Comparison of ENCODE assay signal across 9 cellular contexts in genomic region chr10:93436577-93436976, GRCh38. TPM values are rescaled to one million over a fixed set of nuclear protein-coding genes. Genes with fewer than 3 reads are reported as not detected.
DNase-seq lines count a peak whose midpoint lies in the region; ATAC-seq and TF ChIP-seq lines count a peak whose summit lies in the region.
"Had no signal": no experiment of that assay in that cellular context is flagged by ENCODE, and none has a peak within 500 bp of the region (broad histone marks: within the 10 kb centered on the region; RNA-seq: fewer than 3 reads in every experiment).

No MANE protein-coding gene starts in this region.

- peak overlapping the region; percentile 63 to 95 (median 76) for H3K27ac ChIP-seq in Peyer's patch
- peak overlapping the region; percentile 99 to 100 (median 99) for H3K27ac ChIP-seq in esophagus muscularis mucosa (replicated peaks in 1 of 4)
- no peak overlapping the region for H3K27ac ChIP-seq in WERI-Rb-1

- H3K4me3 Mint-ChIP-seq in nephron progenitor cell, result peak overlapping the region; percentile 71

- intact Hi-C loops in esophagus muscularis mucosa (cut with DNase I), result loop anchor here (5.0 kb wide), 1 partner anchor 59 kb away; no protein-coding TSS in a partner anchor

- H3K27me3 Mint-ChIP-seq in nephron progenitor cell (ENCODE audit: low read depth, poor library complexity), result no peaks in the 10 kb centered on the region

- TF ChIP-seq POLR2A in Peyer's patch (IDR thresholded peaks at IDR 0.05) (no peak), esophagus muscularis mucosa (IDR thresholded peaks at IDR 0.05; ENCODE audit: low read depth) (no peak)

- peak; percentile 89 for TF ChIP-seq EP300 in esophagus muscularis mucosa (IDR thresholded peaks at IDR 0.05)

- peak overlapping the region; percentile 99 for H3K27ac Mint-ChIP-seq in nephron progenitor cell

- H3K36me3 Mint-ChIP-seq in nephron progenitor cell (ENCODE audit: low read depth), result no peaks in the 10 kb centered on the region

- no peak for TF ChIP-seq CTCF in Peyer's patch (IDR thresholded peaks at IDR 0.05)
- TF ChIP-seq CTCF in esophagus muscularis mucosa (IDR thresholded peaks at IDR 0.05), result no peak
- TF ChIP-seq CTCF in nephron progenitor cell (IDR thresholded peaks at IDR 0.05), result no peak
- TF ChIP-seq CTCF in WERI-Rb-1 (IDR thresholded peaks at IDR 0.05; ENCODE audit: low read depth, low read length), result no peak

- H3K27me3 ChIP-seq in Peyer's patch, result no peaks in the 10 kb centered on the region
- no peaks in the 10 kb centered on the region for H3K27me3 ChIP-seq in esophagus muscularis mucosa
- no peaks in the 10 kb centered on the region for H3K27me3 ChIP-seq in WERI-Rb-1 (ENCODE audit: insufficient read depth, low read depth, severe bottlenecking)

- ATAC-seq in GM19397 (IDR thresholded peaks at IDR 0.05; ENCODE audit: unreplicated experiment), result no peak
- ATAC-seq in HG03097 (IDR thresholded peaks at IDR 0.05; ENCODE audit: low FRiP score, unreplicated experiment), result no peak
- ATAC-seq in HG02981 (IDR thresholded peaks at IDR 0.05; ENCODE audit: unreplicated experiment), result no peak

- H3K4me3 ChIP-seq in Peyer's patch (no peak overlapping the region), esophagus muscularis mucosa (peak overlapping the region in 3 of 4 donors; percentile 6 to 42 (median 34)), WERI-Rb-1 (ENCODE audit: low read depth, low read length) (no peak overlapping the region)

- H3K4me1 Mint-ChIP-seq in nephron progenitor cell, result peaks cover 87% of the 10 kb centered on the region

- H3K9me3 ChIP-seq in Peyer's patch (no peaks in the 10 kb centered on the region), esophagus muscularis mucosa (no peaks in the 10 kb centered on the region), WERI-Rb-1 (ENCODE audit: severe bottlenecking) (no peaks in the 10 kb centered on the region)

- H3K4me1 ChIP-seq in Peyer's patch (peaks cover 0 to 31% (median 0%) of the 10 kb centered on the region in 4 donors), esophagus muscularis mucosa (peaks cover 59 to 98% (median 96%) of the 10 kb centered on the region in 4 donors)

- no peaks in the 10 kb centered on the region for H3K36me3 ChIP-seq in Peyer's patch
- H3K36me3 ChIP-seq in esophagus muscularis mucosa, result no peaks in the 10 kb centered on the region
- no peaks in the 10 kb centered on the region for H3K36me3 ChIP-seq in WERI-Rb-1

- H3K9me3 Mint-ChIP-seq in nephron progenitor cell, result no peaks in the 10 kb centered on the region

- peak; percentile 74 for DNase-seq in AG08396 (ENCODE audit: low spot score)
- DNase-seq in Peyer's patch, result no peak
- no peak for DNase-seq in esophagus muscularis mucosa (ENCODE audit: extremely low spot score)
- no peak for DNase-seq in nephron progenitor cell
- no peak for DNase-seq in WERI-Rb-1
- DNase-seq: DND-41 had no signal

- 13% methylated on average over 2 of the region's 2 CpGs for WGBS in esophagus muscularis mucosa

RNA-seq across cellular contexts. Expression of gene MYOF, which starts 45.6 kb away (rescaled TPM):
- total RNA-seq in Peyer's patch, result 10 to 100 TPM; 15.1 to 52.8 (median 24.4) TPM
- 100 to 1,000 TPM in 2 of 4 donors, 10 to 100 TPM in 2; 71.2 to 120 (median 97.3) TPM for total RNA-seq in esophagus muscularis mucosa

RNA-seq across cellular contexts. Expression of gene CEP55, which starts 59.8 kb away (rescaled TPM):
- total RNA-seq in Peyer's patch, result 10 to 100 TPM in 1 of 4 donors, 1 to 10 TPM in 3; 1.1 to 32.2 (median 4.5) TPM
- total RNA-seq in esophagus muscularis mucosa, result under 1 TPM in 3 of 4 donors, not detected in 1; 0.19 to 0.80 (median 0.50) TPM

Comparison
In these comparisons a context has a peak if more than half of its experiments do, and no peak if none do; other contexts are left out.
1. H3K4me3 ChIP-seq: peak in esophagus muscularis mucosa (3 of 4); none in Peyer's patch (0 of 4) and WERI-Rb-1 (single experiment).